Comparison of ENCODE assay signal across 22 cellular contexts in genomic region chr2:72988041-72988440, GRCh38.
"Had no signal": no experiment of that assay in that cellular context is flagged by ENCODE, and none has a peak within 500 bp of the region (broad histone marks: within the 10 kb centered on the region; RNA-seq: fewer than 3 reads in every experiment).

No MANE protein-coding gene starts in this region.

- DNase-seq: activated CD4-positive, alpha-beta T cell treated with anti-CD3 and anti-CD28 coated beads, Interleukin-2, amount 10 ng/mL, durations not matched to agents 7 days and 5 days; activated CD4-positive, CD25-positive, alpha-beta regulatory T cell treated with anti-CD3 and anti-CD28 coated beads, Interleukin-2, amount 50 U/mL, for 72 hours; activated CD8-positive, alpha-beta T cell treated with anti-CD3 and anti-CD28 coated beads for 36 hours; activated naive CD4-positive, alpha-beta T cell treated with anti-CD3 and anti-CD28 coated beads for 36 hours; activated T-cell treated with anti-CD3 and anti-CD28 coated beads, Interleukin-2, amount 50 U/mL, for 1 hour; anterior cingulate cortex; caudate nucleus; effector memory CD4-positive, alpha-beta T cell; foreskin keratinocyte; immature natural killer cell; kidney glomerular epithelial cell; left lung; mammary epithelial cell; occipital lobe; SK-N-SH; stimulated activated CD4-positive, alpha-beta T cell treated with anti-CD3 and anti-CD28 coated beads, Interleukin-4, amount 100 ng/mL, for 24 hours; stimulated activated naive CD4-positive, alpha-beta T cell treated with Interleukin-2 at 50 U/mL for 16 hours; upper lobe of right lung; WERI-Rb-1 had no signal

- H3K27me3 Mint-ChIP-seq: activated CD4-positive, alpha-beta T cell treated with anti-CD3 and anti-CD28 coated beads, Interleukin-2, amount 10 ng/mL, durations not matched to agents 7 days and 5 days; activated CD8-positive, alpha-beta T cell treated with anti-CD3 and anti-CD28 coated beads for 36 hours; brain had no signal

- H3K9me3 ChIP-seq: left lung, SK-N-SH, upper lobe of right lung had no signal

- H3K4me3 ChIP-seq: left lung, upper lobe of right lung had no signal

- H3K4me1 ChIP-seq: foreskin keratinocyte, left lung, upper lobe of right lung had no signal

- H3K36me3 Mint-ChIP-seq: brain had no signal

- H3K27me3 ChIP-seq: foreskin keratinocyte, left lung, upper lobe of right lung had no signal

- H3K4me1 Mint-ChIP-seq: activated CD4-positive, alpha-beta T cell treated with anti-CD3 and anti-CD28 coated beads, Interleukin-2, amount 10 ng/mL, durations not matched to agents 7 days and 5 days; immature natural killer cell had no signal

- H3K9me3 Mint-ChIP-seq: activated CD4-positive, alpha-beta T cell treated with anti-CD3 and anti-CD28 coated beads, Interleukin-2, amount 10 ng/mL, durations not matched to agents 7 days and 5 days; activated CD8-positive, alpha-beta T cell treated with anti-CD3 and anti-CD28 coated beads for 36 hours; activated naive CD4-positive, alpha-beta T cell treated with anti-CD3 and anti-CD28 coated beads for 36 hours; brain; immature natural killer cell; nephron; T-helper 2 cell treated with Interferon-gamma antibody and Interleukin-4, amounts not matched to agents 5 μg/mL and 100 μg/mL, for 36 hours had no signal

- H3K4me3 Mint-ChIP-seq: activated CD4-positive, alpha-beta T cell treated with anti-CD3 and anti-CD28 coated beads, Interleukin-2, amount 10 ng/mL, durations not matched to agents 7 days and 5 days; activated CD8-positive, alpha-beta T cell treated with anti-CD3 and anti-CD28 coated beads for 36 hours; activated naive CD4-positive, alpha-beta T cell treated with anti-CD3 and anti-CD28 coated beads for 36 hours; brain; immature natural killer cell; nephron; T-helper 2 cell treated with Interferon-gamma antibody and Interleukin-4, amounts not matched to agents 5 μg/mL and 100 μg/mL, for 36 hours had no signal

- ATAC-seq: activated CD8-positive, alpha-beta T cell treated with anti-CD3 and anti-CD28 coated beads for 36 hours; foreskin keratinocyte; left lung; upper lobe of right lung had no signal

- H3K27ac ChIP-seq: foreskin keratinocyte, left lung, upper lobe of right lung, WERI-Rb-1 had no signal

- H3K27ac Mint-ChIP-seq: activated CD4-positive, alpha-beta T cell treated with anti-CD3 and anti-CD28 coated beads, Interleukin-2, amount 10 ng/mL, durations not matched to agents 7 days and 5 days; activated CD8-positive, alpha-beta T cell treated with anti-CD3 and anti-CD28 coated beads for 36 hours; activated naive CD4-positive, alpha-beta T cell treated with anti-CD3 and anti-CD28 coated beads for 36 hours; brain; immature natural killer cell; nephron; T-helper 2 cell treated with Interferon-gamma antibody and Interleukin-4, amounts not matched to agents 5 μg/mL and 100 μg/mL, for 36 hours had no signal
